Comparison of ENCODE assay signal across 1 cellular context in genomic region chr16:57462209-57462977, GRCh38.
TF ChIP-seq lines count a peak whose summit lies in the region.

Gene POLR2C, plus strand, starts transcription at chr16:57462679. Its CDS starts 46 bp downstream, at chr16:57462725.

TF ChIP-seq in HepG2, 621 proteins besides CTCF, POLR2A, EP300 and RAD21 (continued from another document):
- TF ChIP-seq MIER3 (CRISPR knock-in tag; IDR thresholded peaks at IDR 0.05; ENCODE audit: borderline replicate concordance) (peak; percentile 93; the same call in 1 of the 2 replicates), BRD4 (CRISPR knock-in tag; IDR thresholded peaks at IDR 0.05) (peak; percentile 97), ZNF143 (CRISPR knock-in tag; IDR thresholded peaks at IDR 0.05) (peak; percentile 68), SRSF4 (IDR thresholded peaks at IDR 0.05; ENCODE audit: low read depth, low read length, poor library complexity, severe bottlenecking) (no peak), BATF2 (CRISPR knock-in tag; IDR thresholded peaks at IDR 0.05) (no peak), ZNF296 (CRISPR knock-in tag; conservative IDR thresholded peaks at IDR 0.05) (0 out of 2 replicates have a peak, but pooled peaks have one; percentile 52), MLXIP (CRISPR knock-in tag; IDR thresholded peaks at IDR 0.05; ENCODE audit: borderline replicate concordance) (no peak), SIN3B (IDR thresholded peaks at IDR 0.05; ENCODE audit: low read length) (peak; percentile 80)
